25 cellular contexts compared by ENCODE assay signal in the genomic region with DNA sequence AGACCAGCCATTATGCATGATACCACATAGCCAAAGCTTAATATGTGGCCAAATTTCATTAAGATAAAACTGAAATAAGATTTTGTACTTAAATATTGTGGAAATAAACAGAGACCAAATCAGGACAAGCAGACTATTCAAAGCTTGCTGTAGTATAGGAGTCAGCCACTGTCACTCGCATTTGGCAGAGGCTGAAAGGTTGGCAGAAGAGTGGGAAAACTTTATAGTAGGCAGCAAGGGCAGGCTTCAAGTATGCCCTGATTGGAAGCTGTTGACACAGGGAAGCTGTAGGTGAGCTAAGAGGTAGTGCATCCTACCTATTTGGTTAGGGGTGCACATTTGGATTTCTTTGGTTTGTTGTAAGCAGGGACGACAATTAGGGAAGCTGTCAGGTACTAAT.
A peak's percentile ranks its signal among the peaks of the same experiment; 100 is the strongest.
DNase-seq lines count a peak whose midpoint lies in the region; ATAC-seq and TF ChIP-seq lines count a peak whose summit lies in the region.
"Had no signal": no experiment of that assay in that cellular context is flagged by ENCODE, and none has a peak within 500 bp of the region (broad histone marks: within the 10 kb centered on the region; RNA-seq: fewer than 3 reads in every experiment).

No MANE protein-coding gene starts in this region.

- H3K9me3 ChIP-seq in body of pancreas (no peaks in the 10 kb centered on the region), left ventricle myocardium inferior (replicated peaks) (no peaks in the 10 kb centered on the region), thoracic aorta (no peaks in the 10 kb centered on the region), Karpas-422 (ENCODE audit: low read length) (no peaks in the 10 kb centered on the region), adrenal gland (replicated peaks in 1 of 3) (no peaks in the 10 kb centered on the region)
- H3K9me3 ChIP-seq: prostate gland had no signal

- peak overlapping the region; percentile 21 for H3K27ac Mint-ChIP-seq in osteocyte (ENCODE audit: unreplicated experiment)
- H3K27ac Mint-ChIP-seq: activated CD8-positive, alpha-beta memory T cell treated with anti-CD3 and anti-CD28 coated beads, Interleukin-2, amount 10 ng/mL, durations not matched to agents 7 days and 5 days; activated naive CD4-positive, alpha-beta T cell treated with anti-CD3 and anti-CD28 coated beads for 36 hours; CD14-positive monocyte; stimulated activated naive B cell treated with anti-CD40 and anti-IgM and Interleukin-4, amounts not matched to agents 10 μg/mL and 1 μg/mL and 100 μg/mL, for 72 hours had no signal

- peak overlapping the region in 3 of 4 donors; percentile 58 to 61 (median 60) for H3K27ac ChIP-seq in body of pancreas
- peak overlapping the region; percentile 83 for H3K27ac ChIP-seq in left ventricle myocardium inferior (replicated peaks)
- H3K27ac ChIP-seq in thoracic aorta: peak overlapping the region; percentile 86 to 89
- no peak overlapping the region for H3K27ac ChIP-seq in Karpas-422 (ENCODE audit: low read length)
- peak overlapping the region in 1 of 5 donors; percentile 57 for H3K27ac ChIP-seq in adrenal gland
- H3K27ac ChIP-seq: dorsolateral prefrontal cortex, spleen had no signal

- no peak for TF ChIP-seq POLR2A in body of pancreas (IDR thresholded peaks at IDR 0.05)
- TF ChIP-seq POLR2A in adrenal gland (IDR thresholded peaks at IDR 0.05): no peak

- no peak for TF ChIP-seq CTCF in body of pancreas (IDR thresholded peaks at IDR 0.05)
- no peak for TF ChIP-seq CTCF in left ventricle myocardium inferior (IDR thresholded peaks at IDR 0.05; ENCODE audit: borderline replicate concordance)
- TF ChIP-seq CTCF in osteocyte (IDR thresholded peaks at IDR 0.05): no peak
- no peak for TF ChIP-seq CTCF in thoracic aorta (IDR thresholded peaks at IDR 0.05)
- TF ChIP-seq CTCF in adrenal gland (IDR thresholded peaks at IDR 0.05): no peak

- no peaks in the 10 kb centered on the region for H3K79me2 ChIP-seq in Karpas-422 (ENCODE audit: low read length)

- intact Hi-C loops in body of pancreas (cut with DNase I) (no loop called here), left ventricle myocardium inferior (cut with micrococcal nuclease) (no loop called here), adrenal gland (cut with DNase I) (no loop called here)

- no peak for DNase-seq in body of pancreas
- no peak for DNase-seq in left ventricle myocardium inferior
- no peak for DNase-seq in osteocyte (ENCODE audit: extremely low spot score, unreplicated experiment)
- no peak for DNase-seq in thoracic aorta (ENCODE audit: low spot score)
- no peak for DNase-seq in Karpas-422
- DNase-seq in adrenal gland: no peak
- no peak for DNase-seq in AML-193 (lab: John Stamatoyannopoulos, UW)
- DNase-seq: activated CD4-positive, alpha-beta T cell treated with anti-CD3 and anti-CD28 coated beads, Interleukin-2, amount 50 U/mL, for 1 hour; activated CD8-positive, alpha-beta memory T cell treated with anti-CD3 and anti-CD28 coated beads, Interleukin-2, amount 10 ng/mL, durations not matched to agents 7 days and 5 days; activated naive CD4-positive, alpha-beta T cell treated with anti-CD3 and anti-CD28 coated beads for 36 hours; dorsolateral prefrontal cortex; NCI-H1092 treated with DMSO at 0.1 percent for 48 hours; NCI-H187 treated with DMSO at 0.1 percent for 48 hours; NCI-H526 treated with DMSO at 0.1 percent for 48 hours; spleen; stimulated activated CD4-positive, alpha-beta T cell treated with anti-CD3 and anti-CD28 coated beads, Interleukin-4, amount 100 ng/mL, for 1 hour; stimulated activated naive B cell treated with anti-CD40 and anti-IgM and Interleukin-4, amounts not matched to agents 10 μg/mL and 1 μg/mL and 100 μg/mL, for 72 hours; T-helper 2 cell had no signal

- no peak overlapping the region for H3K4me3 ChIP-seq in body of pancreas
- H3K4me3 ChIP-seq in left ventricle myocardium inferior: no peak overlapping the region
- H3K4me3 ChIP-seq in thoracic aorta: no peak overlapping the region
- no peak overlapping the region for H3K4me3 ChIP-seq in Karpas-422 (ENCODE audit: low read length)
- no peak overlapping the region for H3K4me3 ChIP-seq in adrenal gland
- H3K4me3 ChIP-seq: dorsolateral prefrontal cortex, GM12878, prostate gland, spleen had no signal

- H3K4me2 ChIP-seq in Karpas-422 (ENCODE audit: low read depth, low read length, poor library complexity, severe bottlenecking): no peak overlapping the region

- no peak overlapping the region for H3K4me3 Mint-ChIP-seq in osteocyte (ENCODE audit: unreplicated experiment)
- H3K4me3 Mint-ChIP-seq: activated CD8-positive, alpha-beta memory T cell treated with anti-CD3 and anti-CD28 coated beads, Interleukin-2, amount 10 ng/mL, durations not matched to agents 7 days and 5 days; activated naive CD4-positive, alpha-beta T cell treated with anti-CD3 and anti-CD28 coated beads for 36 hours; CD14-positive monocyte; central memory CD8-positive, alpha-beta T cell; neural crest cell; stimulated activated naive B cell treated with anti-CD40 and anti-IgM and Interleukin-4, amounts not matched to agents 10 μg/mL and 1 μg/mL and 100 μg/mL, for 72 hours had no signal

- peaks cover 6% of the 10 kb centered on the region for H3K9me3 Mint-ChIP-seq in osteocyte (ENCODE audit: unreplicated experiment)

- no peaks in the 10 kb centered on the region for H4K20me1 ChIP-seq in Karpas-422 (ENCODE audit: insufficient read depth, low read depth, low read length)

- H3K4me1 ChIP-seq in body of pancreas: peaks cover 20% of the 10 kb centered on the region
- H3K4me1 ChIP-seq in left ventricle myocardium inferior: peaks cover 26% of the 10 kb centered on the region
- peaks cover 29 to 52% of the 10 kb centered on the region in 2 donors for H3K4me1 ChIP-seq in thoracic aorta (ENCODE audit: control insufficient read depth in 1 of 2, low read depth in 2 of 2)
- peaks cover 9% of the 10 kb centered on the region for H3K4me1 ChIP-seq in Karpas-422 (ENCODE audit: low read length)
- peaks cover 0 to 14% of the 10 kb centered on the region in 2 donors for H3K4me1 ChIP-seq in adrenal gland (replicated peaks in 1 of 2)
- H3K4me1 ChIP-seq: spleen had no signal

- no peaks in the 10 kb centered on the region for H3K27me3 Mint-ChIP-seq in osteocyte (ENCODE audit: unreplicated experiment)
- H3K27me3 Mint-ChIP-seq: activated CD8-positive, alpha-beta memory T cell treated with anti-CD3 and anti-CD28 coated beads, Interleukin-2, amount 10 ng/mL, durations not matched to agents 7 days and 5 days; central memory CD8-positive, alpha-beta T cell; stimulated activated naive B cell treated with anti-CD40 and anti-IgM and Interleukin-4, amounts not matched to agents 10 μg/mL and 1 μg/mL and 100 μg/mL, for 72 hours had no signal

- 40 to 65% methylated on average over 2 of the region's 2 CpGs for WGBS in body of pancreas, 2 donors
- WGBS in adrenal gland, 4 donors: 65 to 81% (median 68%) methylated on average over 1 to 2 of the region's 2 CpGs

- H3K36me3 Mint-ChIP-seq in osteocyte (ENCODE audit: unreplicated experiment): no peaks in the 10 kb centered on the region
- H3K36me3 Mint-ChIP-seq: activated CD8-positive, alpha-beta memory T cell treated with anti-CD3 and anti-CD28 coated beads, Interleukin-2, amount 10 ng/mL, durations not matched to agents 7 days and 5 days; CD14-positive monocyte; stimulated activated naive B cell treated with anti-CD40 and anti-IgM and Interleukin-4, amounts not matched to agents 10 μg/mL and 1 μg/mL and 100 μg/mL, for 72 hours had no signal

- H3K27me3 ChIP-seq in body of pancreas: no peaks in the 10 kb centered on the region
- H3K27me3 ChIP-seq in left ventricle myocardium inferior (ENCODE audit: low read depth): no peaks in the 10 kb centered on the region
- H3K27me3 ChIP-seq in thoracic aorta (replicated peaks; ENCODE audit: insufficient read depth): no peaks in the 10 kb centered on the region
- H3K27me3 ChIP-seq in Karpas-422 (ENCODE audit: low read length): no peaks in the 10 kb centered on the region
- no peaks in the 10 kb centered on the region for H3K27me3 ChIP-seq in adrenal gland
- H3K27me3 ChIP-seq: dorsolateral prefrontal cortex, spleen had no signal

- no peak overlapping the region for H3K9ac ChIP-seq in Karpas-422 (ENCODE audit: low read length)

- H2AFZ ChIP-seq in Karpas-422 (ENCODE audit: low read length): no peak overlapping the region

- H3K4me1 Mint-ChIP-seq in osteocyte (ENCODE audit: unreplicated experiment): peaks cover 34% of the 10 kb centered on the region
- H3K4me1 Mint-ChIP-seq: activated CD8-positive, alpha-beta memory T cell treated with anti-CD3 and anti-CD28 coated beads, Interleukin-2, amount 10 ng/mL, durations not matched to agents 7 days and 5 days; CD14-positive monocyte; central memory CD8-positive, alpha-beta T cell; neural crest cell; stimulated activated naive B cell treated with anti-CD40 and anti-IgM and Interleukin-4, amounts not matched to agents 10 μg/mL and 1 μg/mL and 100 μg/mL, for 72 hours had no signal

- H3K9me2 ChIP-seq in Karpas-422 (replicated peaks; ENCODE audit: insufficient read depth, low read length): no peaks in the 10 kb centered on the region

- H3K36me3 ChIP-seq in body of pancreas (replicated peaks in 1 of 2; ENCODE audit: insufficient read depth in 1 of 2, low read depth in 2 of 2) (no peaks in the 10 kb centered on the region), left ventricle myocardium inferior (no peaks in the 10 kb centered on the region), thoracic aorta (no peaks in the 10 kb centered on the region), Karpas-422 (ENCODE audit: insufficient read depth, low read length) (no peaks in the 10 kb centered on the region), adrenal gland (replicated peaks in 1 of 2) (no peaks in the 10 kb centered on the region)
- H3K36me3 ChIP-seq: prostate gland, spleen had no signal

- ATAC-seq in body of pancreas (peak; percentile 27), thoracic aorta (ENCODE audit: insufficient number of reproducible peaks, low FRiP score, low read depth) (no peak), GM18909 (IDR thresholded peaks at IDR 0.05; ENCODE audit: poor library complexity, unreplicated experiment) (no peak)
- ATAC-seq: activated CD8-positive, alpha-beta memory T cell treated with anti-CD3 and anti-CD28 coated beads, Interleukin-2, amount 10 ng/mL, durations not matched to agents 7 days and 5 days; GM12878; SK-N-SH treated with all-trans-retinoic acid at 6 μM for 48 hours; stimulated activated naive B cell treated with anti-CD40 and anti-IgM and Interleukin-4, amounts not matched to agents 10 μg/mL and 1 μg/mL and 100 μg/mL, for 72 hours had no signal
